Comparison of ENCODE assay signal across 31 cellular contexts in genomic region chr3:156209631-156210336, GRCh38.
"Had no signal": no experiment of that assay in that cellular context is flagged by ENCODE, and none has a peak within 500 bp of the region (broad histone marks: within the 10 kb centered on the region; RNA-seq: fewer than 3 reads in every experiment).

No MANE protein-coding gene starts in this region.

- H3K4me1 ChIP-seq: adrenal gland, uterus had no signal

- ATAC-seq: esophagus mucosa; naive thymus-derived CD8-positive, alpha-beta T cell; sciatic nerve; T-helper 17 cell had no signal

- H3K9me3 ChIP-seq: adrenal gland, ascending aorta, left ventricle myocardium inferior, thoracic aorta, uterus had no signal

- H3K4me3 ChIP-seq: adrenal gland, ascending aorta, left ventricle myocardium inferior, skin epidermis, thoracic aorta, uterus had no signal

- DNase-seq: activated CD4-positive, alpha-beta memory T cell treated with anti-CD3 and anti-CD28 coated beads for 36 hours; activated CD4-positive, alpha-beta T cell treated with anti-CD3 and anti-CD28 coated beads, Interleukin-2, amount 10 ng/mL, durations not matched to agents 24 days and 14 days; activated CD4-positive, CD25-positive, alpha-beta regulatory T cell treated with anti-CD3 and anti-CD28 coated beads, Interleukin-2, amount 50 U/mL, for 72 hours; activated CD8-positive, alpha-beta memory T cell treated with anti-CD3 and anti-CD28 coated beads, Interleukin-2, amount 50 U/mL, for 4 hours; activated effector memory CD4-positive, alpha-beta T cell treated with anti-CD3 and anti-CD28 coated beads, Interleukin-2, amount 50 U/mL, for 16 hours; activated naive CD4-positive, alpha-beta T cell treated with anti-CD3 and anti-CD28 coated beads for 36 hours; activated naive CD8-positive, alpha-beta T cell treated with anti-CD3 and anti-CD28 coated beads for 36 hours; activated T-cell treated with anti-CD3 and anti-CD28 coated beads, Interleukin-2, amount 50 U/mL, for 1 hour; adrenal gland; central memory CD4-positive, alpha-beta T cell; foreskin fibroblast; head of caudate nucleus; hypothalamus; immature natural killer cell; left ventricle myocardium inferior; midbrain; naive thymus-derived CD8-positive, alpha-beta T cell; nucleus accumbens; stimulated activated CD4-positive, alpha-beta T cell treated with anti-CD3 and anti-CD28 coated beads, Interleukin-12 subunit alpha, Interleukin-12 subunit beta, amount 100 ng/mL, for 4 hours; stimulated activated CD4-positive, alpha-beta T cell treated with anti-CD3 and anti-CD28 coated beads, Interleukin-4, amount 100 ng/mL, for 1 hour; T-helper 17 cell; T1000; uterus had no signal

- H3K4me3 Mint-ChIP-seq: activated CD4-positive, alpha-beta memory T cell treated with anti-CD3 and anti-CD28 coated beads for 36 hours; activated CD4-positive, alpha-beta T cell treated with anti-CD3 and anti-CD28 coated beads, Interleukin-2, amount 10 ng/mL, durations not matched to agents 24 days and 14 days; activated naive CD4-positive, alpha-beta T cell treated with anti-CD3 and anti-CD28 coated beads for 36 hours; activated naive CD8-positive, alpha-beta T cell treated with anti-CD3 and anti-CD28 coated beads for 36 hours; activated T-helper 1 cell treated with anti-CD3 and anti-CD28 coated beads, Interleukin-12 subunit alpha, Interleukin-12 subunit beta, Interleukin-2, Interleukin-4 antibody, amounts not matched to agents 30 ng/mL and 10 ng/mL and 1 ng/mL, durations not matched to agents 14 hours and 24 hours and 36 hours; immature natural killer cell; naive thymus-derived CD8-positive, alpha-beta T cell; neural crest cell; stimulated activated naive CD8-positive, alpha-beta T cell treated with anti-CD3 and anti-CD28 coated beads, Interleukin-15, Interleukin-2, amounts not matched to agents 100 ng/mL and 50 ng/mL, for 24 hours; T-helper 17 cell had no signal

- H3K27ac ChIP-seq: adrenal gland, ascending aorta, left ventricle myocardium inferior, skin epidermis, thoracic aorta, uterus had no signal

- H3K4me1 Mint-ChIP-seq: activated CD4-positive, alpha-beta T cell treated with anti-CD3 and anti-CD28 coated beads, Interleukin-2, amount 10 ng/mL, durations not matched to agents 24 days and 14 days; activated naive CD8-positive, alpha-beta T cell treated with anti-CD3 and anti-CD28 coated beads for 36 hours; immature natural killer cell; neural crest cell had no signal

- H3K27me3 ChIP-seq: adrenal gland, ascending aorta, uterus had no signal

- H3K36me3 Mint-ChIP-seq: activated CD4-positive, alpha-beta memory T cell treated with anti-CD3 and anti-CD28 coated beads for 36 hours; activated naive CD8-positive, alpha-beta T cell treated with anti-CD3 and anti-CD28 coated beads for 36 hours; immature natural killer cell; naive thymus-derived CD8-positive, alpha-beta T cell had no signal

- H3K36me3 ChIP-seq: adrenal gland, ascending aorta, left ventricle myocardium inferior, thoracic aorta, uterus had no signal

- H3K9me3 Mint-ChIP-seq: activated CD4-positive, alpha-beta memory T cell treated with anti-CD3 and anti-CD28 coated beads for 36 hours; activated CD4-positive, alpha-beta T cell treated with anti-CD3 and anti-CD28 coated beads, Interleukin-2, amount 10 ng/mL, durations not matched to agents 24 days and 14 days; activated naive CD4-positive, alpha-beta T cell treated with anti-CD3 and anti-CD28 coated beads for 36 hours; activated naive CD8-positive, alpha-beta T cell treated with anti-CD3 and anti-CD28 coated beads for 36 hours; activated T-helper 1 cell treated with anti-CD3 and anti-CD28 coated beads, Interleukin-12 subunit alpha, Interleukin-12 subunit beta, Interleukin-2, Interleukin-4 antibody, amounts not matched to agents 30 ng/mL and 10 ng/mL and 1 ng/mL, durations not matched to agents 14 hours and 24 hours and 36 hours; immature natural killer cell; naive thymus-derived CD8-positive, alpha-beta T cell; neural crest cell; stimulated activated naive CD8-positive, alpha-beta T cell treated with anti-CD3 and anti-CD28 coated beads, Interleukin-15, Interleukin-2, amounts not matched to agents 100 ng/mL and 50 ng/mL, for 24 hours had no signal

- H3K27ac Mint-ChIP-seq: activated CD4-positive, alpha-beta memory T cell treated with anti-CD3 and anti-CD28 coated beads for 36 hours; activated CD4-positive, alpha-beta T cell treated with anti-CD3 and anti-CD28 coated beads, Interleukin-2, amount 10 ng/mL, durations not matched to agents 24 days and 14 days; activated naive CD4-positive, alpha-beta T cell treated with anti-CD3 and anti-CD28 coated beads for 36 hours; activated naive CD8-positive, alpha-beta T cell treated with anti-CD3 and anti-CD28 coated beads for 36 hours; activated T-helper 1 cell treated with anti-CD3 and anti-CD28 coated beads, Interleukin-12 subunit alpha, Interleukin-12 subunit beta, Interleukin-2, Interleukin-4 antibody, amounts not matched to agents 30 ng/mL and 10 ng/mL and 1 ng/mL, durations not matched to agents 14 hours and 24 hours and 36 hours; immature natural killer cell; naive thymus-derived CD8-positive, alpha-beta T cell; stimulated activated naive CD8-positive, alpha-beta T cell treated with anti-CD3 and anti-CD28 coated beads, Interleukin-15, Interleukin-2, amounts not matched to agents 100 ng/mL and 50 ng/mL, for 24 hours; T-helper 17 cell had no signal
